8 cellular contexts compared by ENCODE assay signal in genomic region chr20:17969884-17970409, GRCh38. TPM values are rescaled to one million over a fixed set of nuclear protein-coding genes. Genes with fewer than 3 reads are reported as not detected.
DNase-seq lines count a peak whose midpoint lies in the region; ATAC-seq and TF ChIP-seq lines count a peak whose summit lies in the region.

No MANE protein-coding gene starts in this region.

- peak overlapping the region; percentile 99 for H3K27ac Mint-ChIP-seq in Caco-2 (ENCODE audit: unreplicated experiment)
- peak overlapping the region; percentile 95 to 98 for H3K27ac Mint-ChIP-seq in T-cell
- peak overlapping the region; percentile 97 for H3K27ac Mint-ChIP-seq in memory B cell

- H3K4me1 ChIP-seq in Caco-2 (peaks cover 38% of the 10 kb centered on the region), HAP-1 (peaks cover 10% of the 10 kb centered on the region), thyroid gland (peaks cover 51 to 53% of the 10 kb centered on the region in 2 donors)

- H3K27me3 Mint-ChIP-seq in Caco-2 (ENCODE audit: insufficient read depth, unreplicated experiment) (no peaks in the 10 kb centered on the region), T-cell (no peaks in the 10 kb centered on the region), memory B cell (no peaks in the 10 kb centered on the region)

- H3K4me1 Mint-ChIP-seq in Caco-2 (ENCODE audit: low read depth, unreplicated experiment) (peaks cover 18% of the 10 kb centered on the region), T-cell (peaks cover 75 to 78% (median 75%) of the 10 kb centered on the region in 3 donors), memory B cell (peaks cover 34% of the 10 kb centered on the region)

- H3K4me3 ChIP-seq in Caco-2 (ENCODE audit: low read depth, low read length) = peak overlapping the region; percentile 72
- peak overlapping the region; percentile 92 for H3K4me3 ChIP-seq in HAP-1
- peak overlapping the region; percentile 64 to 99 (median 93) for H3K4me3 ChIP-seq in dorsolateral prefrontal cortex
- H3K4me3 ChIP-seq in thyroid gland (replicated peaks in 1 of 3) = peak overlapping the region in 2 of 3 donors; percentile 86 to 88

- POLR2A ChIA-PET in Caco-2 (lab: Charles Lee) = interaction anchor here (1.1 to 2.5 kb wide), 2 partner anchors 11 to 14 kb away, joined by 3 to 13 read pairs; no protein-coding TSS in a partner anchor
- POLR2A ChIA-PET in T-cell (lab: Charles Lee) = interaction anchor here (0.6 to 1.0 kb wide), 2 partner anchors 16 to 57 kb away, joined by 3 to 4 read pairs; no protein-coding TSS in a partner anchor

- DNase-seq in Caco-2 = peak in 1 of 2 experiments; percentile 31
- peak in 1 of 2 experiments; percentile 38 for DNase-seq in HAP-1 (ENCODE audit: low spot score in 2 of 2)
- DNase-seq in T-cell = peak in 4 of 34 experiments; percentile 10 to 20 (median 16)
- DNase-seq in dorsolateral prefrontal cortex = peak in 1 of 10 donors; percentile 11
- DNase-seq in memory B cell (ENCODE audit: low spot score in 2 of 2) = peak in 1 of 2 donors; percentile 30
- DNase-seq in thyroid gland = peak; percentile 43 to 50

- H3K27me3 ChIP-seq in Caco-2 (replicated peaks; ENCODE audit: control insufficient read depth, insufficient read depth, low read length) (no peaks in the 10 kb centered on the region), HAP-1 (ENCODE audit: low read depth) (no peaks in the 10 kb centered on the region), dorsolateral prefrontal cortex (no peaks in the 10 kb centered on the region), thyroid gland (no peaks in the 10 kb centered on the region)

- H3K4me3 Mint-ChIP-seq in Caco-2 (ENCODE audit: unreplicated experiment) = peak overlapping the region; percentile 93
- H3K4me3 Mint-ChIP-seq in T-cell = peak overlapping the region; percentile 91 to 96 (median 95)
- peak overlapping the region; percentile 97 for H3K4me3 Mint-ChIP-seq in memory B cell

- H3K9me3 ChIP-seq in Caco-2 (no peaks in the 10 kb centered on the region), HAP-1 (no peaks in the 10 kb centered on the region), thyroid gland (no peaks in the 10 kb centered on the region)

- CTCF ChIA-PET in Caco-2 (lab: Charles Lee) (interaction anchor here (3.7 kb wide), 1 partner anchor 12 kb away, joined by 21 read pairs; no protein-coding TSS in a partner anchor), T-cell (lab: Charles Lee) (interaction anchor here (0.5 to 2.6 kb wide), 6 partner anchors 11 to 288 kb away, joined by 3 to 8 read pairs (median 6); partner anchors contain the start of gene RRBP1 (in 1 of the 2))

- no peaks in the 10 kb centered on the region; the same call in 1 of the 2 replicates for H3K36me3 ChIP-seq in Caco-2 (ENCODE audit: control insufficient read depth, insufficient read depth, low read length)
- peaks cover 38% of the 10 kb centered on the region for H3K36me3 ChIP-seq in HAP-1 (replicated peaks)
- H3K36me3 ChIP-seq in thyroid gland = no peaks in the 10 kb centered on the region

- BruUV-seq in Caco-2 (replicated peaks; lab: Mats Ljungman, UMichigan) = TSS peak; percentile 46

- peak in 1 of 2 donors; percentile 51 for TF ChIP-seq POLR2A in thyroid gland (IDR thresholded peaks at IDR 0.05)

- intact Hi-C loops in Caco-2 (cut with micrococcal nuclease; ENCODE audit: unreplicated experiment) (loop anchor here (1.0 to 5.0 kb wide), 5 partner anchors 15 to 403 kb away; partner anchors contain the start of genes KAT14 and PET117), dorsolateral prefrontal cortex (cut with DNase I) (loop anchor here (1.0 to 5.0 kb wide), 6 partner anchors 169 to 497 kb away; partner anchors contain the start of genes ZNF133 (in 2 of the 2), BFSP1 (in 1 of the 2), DZANK1 (in 1 of the 2) and POLR3F (in 1 of the 2)), thyroid gland (cut with DNase I) (no loop called here)

- 5 to 7% methylated on average over 9 of the region's 9 CpGs for WGBS in thyroid gland, 2 donors

- H3K36me3 Mint-ChIP-seq in Caco-2 (ENCODE audit: insufficient read depth, unreplicated experiment) (peaks cover 88% of the 10 kb centered on the region), T-cell (peaks cover 6% of the 10 kb centered on the region), memory B cell (no peaks in the 10 kb centered on the region)

- H3K9me3 Mint-ChIP-seq in Caco-2 (ENCODE audit: unreplicated experiment) = no peaks in the 10 kb centered on the region
- H3K9me3 Mint-ChIP-seq in T-cell = no peaks in the 10 kb centered on the region
- H3K9me3 Mint-ChIP-seq in memory B cell = no peaks in the 10 kb centered on the region

- ATAC-seq in T-cell (replicated peaks in 1 of 4) (no peak), memory B cell (ENCODE audit: low read depth) (peak; percentile 14), GM18498 (IDR thresholded peaks at IDR 0.05; ENCODE audit: unreplicated experiment) (no peak), HG03565 (IDR thresholded peaks at IDR 0.05; ENCODE audit: unreplicated experiment) (no peak)

- H3K27ac ChIP-seq in dorsolateral prefrontal cortex (peak overlapping the region in 56 of 59 donors; percentile 61 to 100 (median 99)), thyroid gland (peak overlapping the region; percentile 98 to 99 (median 99))

- TF ChIP-seq CTCF in Caco-2 (IDR thresholded peaks at IDR 0.05; ENCODE audit: insufficient read depth in 1 of 2, low read depth in 1 of 2, low read length in 1 of 2, severe bottlenecking in 1 of 2, unreplicated experiment in 1 of 2) (no peak), dorsolateral prefrontal cortex (IDR thresholded peaks at IDR 0.05 in 54 of 56, conservative IDR thresholded peaks at IDR 0.05 in 2 of 56; ENCODE audit: low read depth in 1 of 56, partially characterized antibody in 56 of 56) (no peak), thyroid gland (IDR thresholded peaks at IDR 0.05) (no peak)

- in situ Hi-C loops in HAP-1 (cut with MboI; ENCODE audit: low sequenced_read_pairs) = no loop called here

RNA-seq across cellular contexts. Expression of gene MGME1, which starts 1.1 kb away (rescaled TPM):
- total RNA-seq in Caco-2 (2022) (44.3 and 50.5 TPM in 2 replicates), T-cell (10 to 100 TPM in 3 of 5 donors, 1 to 10 TPM in 2; 7.3 to 15.0 (median 12.8) TPM), dorsolateral prefrontal cortex (10 to 100 TPM in 5 of 120 experiments, 1 to 10 TPM in 115; 3.2 to 12.5 (median 6.9) TPM), thyroid gland (10 to 100 TPM; 14.6 to 24.2 (median 16.8) TPM)

RNA-seq across cellular contexts. Expression of gene SNX5, which starts 1.4 kb away (rescaled TPM):
- 275 and 299 TPM in 2 replicates for total RNA-seq in Caco-2 (2022)
- total RNA-seq in T-cell = 10 to 100 TPM; 53.6 to 68.9 (median 56.7) TPM
- total RNA-seq in dorsolateral prefrontal cortex = 10 to 100 TPM; 48.0 to 94.6 (median 62.3) TPM
- 100 to 1,000 TPM; 247 to 346 (median 270) TPM for total RNA-seq in thyroid gland
